ENCODE assay signal across 9 cellular contexts in genomic region chr11:72411623-72412532, GRCh38. TPM values are rescaled to one million over a fixed set of nuclear protein-coding genes. Genes with fewer than 3 reads are reported as not detected.
A peak's percentile ranks its signal among the peaks of the same experiment; 100 is the strongest.
DNase-seq lines count a peak whose midpoint lies in the region; ATAC-seq and TF ChIP-seq lines count a peak whose summit lies in the region.
"Had no signal": no experiment of that assay in that cellular context is flagged by ENCODE, and none has a peak within 500 bp of the region (broad histone marks: within the 10 kb centered on the region; RNA-seq: fewer than 3 reads in every experiment).

No MANE protein-coding gene starts in this region.

- DNase-seq in NT2/D1 (ENCODE audit: low read depth, low spot score) (no peak), pons (ENCODE audit: low spot score) (peak; percentile 91), foreskin fibroblast (no peak), 8988T (no peak)
- DNase-seq in effector CD8-positive, alpha-beta T cell (lab: John Stamatoyannopoulos, UW), result no peak
- DNase-seq: psoas muscle had no signal

- H3K9ac ChIP-seq in NT2/D1 (ENCODE audit: insufficient read length, low read depth), result peak overlapping the region; percentile 46

- H3K27me3 ChIP-seq in DOHH2 (ENCODE audit: control insufficient read depth, low read length) (no peaks in the 10 kb centered on the region), NT2/D1 (ENCODE audit: insufficient read depth, insufficient read length) (no peaks in the 10 kb centered on the region)

- peak overlapping the region; percentile 35 for H3K4me2 ChIP-seq in DOHH2 (ENCODE audit: low read length)

- POLR2A ChIA-PET in HEK293 (lab: Yijun Ruan, JAX), result no interaction called here

- no peaks in the 10 kb centered on the region for H3K9me2 ChIP-seq in DOHH2 (replicated peaks; ENCODE audit: control insufficient read depth, low read length)

- H3K27ac ChIP-seq in DOHH2 (ENCODE audit: low read depth, low read length) (peak overlapping the region; percentile 54), HEK293 (ENCODE audit: extremely low read depth, low read depth, low read length) (no peak overlapping the region)
- H3K27ac ChIP-seq: psoas muscle had no signal

- CTCF ChIA-PET in HEK293 (lab: Yijun Ruan, JAX), result interaction anchor here (0.6 to 2.3 kb wide), 9 partner anchors 10 to 174 kb away, joined by 3 to 16 read pairs (median 4); no protein-coding TSS in a partner anchor

- TF ChIP-seq CTCF in DOHH2 (IDR thresholded peaks at IDR 0.05; ENCODE audit: low read depth, low read length, poor library complexity, severe bottlenecking) (no peak), HEK293 (tag by site-specific recombination; IDR thresholded peaks at IDR 0.05) (no peak), foreskin fibroblast (IDR thresholded peaks at IDR 0.05; ENCODE audit: low read depth, low read length) (no peak)

- no peaks in the 10 kb centered on the region for H3K36me3 ChIP-seq in DOHH2 (ENCODE audit: control insufficient read depth, low read length)
- no peaks in the 10 kb centered on the region for H3K36me3 ChIP-seq in HEK293 (ENCODE audit: control insufficient read depth in 2 of 2, insufficient read depth in 1 of 2, low read length in 2 of 2)
- no peaks in the 10 kb centered on the region for H3K36me3 ChIP-seq in NT2/D1 (ENCODE audit: insufficient read depth, insufficient read length, low read length)

- no peaks in the 10 kb centered on the region for H3F3A ChIP-seq in DOHH2 (ENCODE audit: control insufficient read depth, insufficient read depth)

- ATAC-seq in esophagus mucosa, result peak; percentile 36

- H3K9me3 ChIP-seq in DOHH2 (ENCODE audit: control insufficient read depth, insufficient read depth, low read length) (no peaks in the 10 kb centered on the region), HEK293 (ENCODE audit: control insufficient read depth, insufficient read depth, low read depth, low read length) (no peaks in the 10 kb centered on the region), NT2/D1 (ENCODE audit: insufficient read depth, low read length) (no peaks in the 10 kb centered on the region)
- H3K9me3 ChIP-seq: psoas muscle had no signal

- 0 out of 2 replicates have a peak, but pooled peaks cover 3% of the 10 kb centered on the region for H3K79me2 ChIP-seq in DOHH2 (ENCODE audit: control insufficient read depth, low read length)

- H3K4me3 ChIP-seq in DOHH2 (ENCODE audit: low read length), result no peak overlapping the region
- H3K4me3 ChIP-seq in HEK293 (ENCODE audit: low read depth, low read length), result no peak overlapping the region
- H3K4me3 ChIP-seq in NT2/D1 (ENCODE audit: insufficient read length, low read depth), result no peak overlapping the region
- no peak overlapping the region for H3K4me3 ChIP-seq in foreskin fibroblast (ENCODE audit: low read depth in 1 of 2, low read length in 2 of 2)
- H3K4me3 ChIP-seq: psoas muscle had no signal

- H3K4me1 ChIP-seq in DOHH2 (ENCODE audit: control insufficient read depth, low read length) (peaks cover 33% of the 10 kb centered on the region), HEK293 (ENCODE audit: control insufficient read depth, insufficient read depth, low read length) (peaks cover 5% of the 10 kb centered on the region; the same call in 1 of the 2 replicates), NT2/D1 (ENCODE audit: insufficient read depth, insufficient read length) (peaks cover 9% of the 10 kb centered on the region)

- H4K20me1 ChIP-seq in DOHH2 (ENCODE audit: control insufficient read depth, insufficient read depth, low read depth, low read length), result no peaks in the 10 kb centered on the region

TF ChIP-seq in HEK293, 187 proteins besides CTCF, POLR2A, EP300 and RAD21:
- TF ChIP-seq ZSCAN4 (tag by site-specific recombination; IDR thresholded peaks at IDR 0.05), result no peak
- TF ChIP-seq ZNF658 (tag by site-specific recombination; IDR thresholded peaks at IDR 0.05), result no peak
- no peak for TF ChIP-seq ZNF133 (tag by site-specific recombination; IDR thresholded peaks at IDR 0.05)
- no peak for TF ChIP-seq GFI1B (tag by site-specific recombination; IDR thresholded peaks at IDR 0.05)
- TF ChIP-seq IKZF3 (tag by site-specific recombination; IDR thresholded peaks at IDR 0.05), result no peak
- TF ChIP-seq ZNF670 (tag by site-specific recombination; IDR thresholded peaks at IDR 0.05; ENCODE audit: low read depth), result no peak
- TF ChIP-seq ZSCAN5A (tag by site-specific recombination; IDR thresholded peaks at IDR 0.05), result no peak
- TF ChIP-seq ZNF776 (tag by site-specific recombination; IDR thresholded peaks at IDR 0.05; ENCODE audit: borderline replicate concordance), result no peak
- peak; percentile 84 for TF ChIP-seq ZIC2 (tag by site-specific recombination; IDR thresholded peaks at IDR 0.05)
- TF ChIP-seq ZNF16 (tag by site-specific recombination; IDR thresholded peaks at IDR 0.05; ENCODE audit: low read depth), result no peak
- no peak for TF ChIP-seq ZNF37A (tag by site-specific recombination; IDR thresholded peaks at IDR 0.05)
- TF ChIP-seq PRDM6 (tag by site-specific recombination; IDR thresholded peaks at IDR 0.05), result no peak
- no peak for TF ChIP-seq ZNF747 (tag by site-specific recombination; IDR thresholded peaks at IDR 0.05)
- no peak for TF ChIP-seq KLF17 (tag by site-specific recombination; IDR thresholded peaks at IDR 0.05)
- TF ChIP-seq ZNF138 (tag by site-specific recombination; IDR thresholded peaks at IDR 0.05; ENCODE audit: borderline replicate concordance), result no peak
- TF ChIP-seq HOXC10 (CRISPR knock-in tag; IDR thresholded peaks at IDR 0.05), result no peak
- 0 out of 2 replicates have a peak, but pooled peaks have one; percentile 19 for TF ChIP-seq ZBTB8A (tag by site-specific recombination; IDR thresholded peaks at IDR 0.05)
- TF ChIP-seq ZNF266 (tag by site-specific recombination; IDR thresholded peaks at IDR 0.05; ENCODE audit: low read depth), result no peak
- TF ChIP-seq ZSCAN30 (tag by site-specific recombination; IDR thresholded peaks at IDR 0.05), result no peak
- 0 out of 2 replicates have a peak, but pooled peaks have one; percentile 27 for TF ChIP-seq ZNF341 (tag by site-specific recombination; IDR thresholded peaks at IDR 0.05; ENCODE audit: low read depth)
- no peak for TF ChIP-seq ZNF416 (tag by site-specific recombination; IDR thresholded peaks at IDR 0.05)

RNA-seq across cellular contexts. Expression of gene CLPB, which starts 22.5 kb away (rescaled TPM):
- 13.9 TPM for total RNA-seq in esophagus mucosa
